In the genomic region with DNA sequence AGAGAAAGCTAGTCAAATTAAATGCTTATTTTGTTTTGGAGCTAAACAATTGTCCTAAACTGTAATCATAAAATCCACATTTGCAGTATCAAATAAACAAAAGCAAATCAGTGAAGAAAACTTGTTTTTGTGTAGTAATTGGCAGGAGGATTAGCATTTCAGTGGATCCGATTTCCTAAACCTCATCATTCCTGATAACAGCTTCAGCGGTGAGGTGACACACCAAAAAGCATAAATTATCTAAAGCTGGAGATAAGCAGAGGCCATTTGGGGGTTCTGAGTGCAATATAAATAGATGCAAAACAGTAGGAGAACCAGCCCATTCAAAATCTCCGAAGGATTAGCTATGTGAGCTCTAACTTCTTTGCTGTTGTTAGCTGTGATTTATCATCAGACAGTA, we compare ENCODE assay signal across 1 cellular context.
TF ChIP-seq lines count a peak whose summit lies in the region.

No MANE protein-coding gene starts in this region.

TF ChIP-seq in WTC11, 78 proteins besides CTCF, POLR2A, EP300 and RAD21 (continued from another document):
- TF ChIP-seq, protein P1, sequence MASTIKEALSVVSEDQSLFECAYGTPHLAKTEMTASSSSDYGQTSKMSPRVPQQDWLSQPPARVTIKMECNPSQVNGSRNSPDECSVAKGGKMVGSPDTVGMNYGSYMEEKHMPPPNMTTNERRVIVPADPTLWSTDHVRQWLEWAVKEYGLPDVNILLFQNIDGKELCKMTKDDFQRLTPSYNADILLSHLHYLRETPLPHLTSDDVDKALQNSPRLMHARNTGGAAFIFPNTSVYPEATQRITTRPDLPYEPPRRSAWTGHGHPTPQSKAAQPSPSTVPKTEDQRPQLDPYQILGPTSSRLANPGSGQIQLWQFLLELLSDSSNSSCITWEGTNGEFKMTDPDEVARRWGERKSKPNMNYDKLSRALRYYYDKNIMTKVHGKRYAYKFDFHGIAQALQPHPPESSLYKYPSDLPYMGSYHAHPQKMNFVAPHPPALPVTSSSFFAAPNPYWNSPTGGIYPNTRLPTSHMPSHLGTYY (CRISPR knock-in tag; IDR thresholded peaks at IDR 0.05): no peak
- TF ChIP-seq, protein P2, sequence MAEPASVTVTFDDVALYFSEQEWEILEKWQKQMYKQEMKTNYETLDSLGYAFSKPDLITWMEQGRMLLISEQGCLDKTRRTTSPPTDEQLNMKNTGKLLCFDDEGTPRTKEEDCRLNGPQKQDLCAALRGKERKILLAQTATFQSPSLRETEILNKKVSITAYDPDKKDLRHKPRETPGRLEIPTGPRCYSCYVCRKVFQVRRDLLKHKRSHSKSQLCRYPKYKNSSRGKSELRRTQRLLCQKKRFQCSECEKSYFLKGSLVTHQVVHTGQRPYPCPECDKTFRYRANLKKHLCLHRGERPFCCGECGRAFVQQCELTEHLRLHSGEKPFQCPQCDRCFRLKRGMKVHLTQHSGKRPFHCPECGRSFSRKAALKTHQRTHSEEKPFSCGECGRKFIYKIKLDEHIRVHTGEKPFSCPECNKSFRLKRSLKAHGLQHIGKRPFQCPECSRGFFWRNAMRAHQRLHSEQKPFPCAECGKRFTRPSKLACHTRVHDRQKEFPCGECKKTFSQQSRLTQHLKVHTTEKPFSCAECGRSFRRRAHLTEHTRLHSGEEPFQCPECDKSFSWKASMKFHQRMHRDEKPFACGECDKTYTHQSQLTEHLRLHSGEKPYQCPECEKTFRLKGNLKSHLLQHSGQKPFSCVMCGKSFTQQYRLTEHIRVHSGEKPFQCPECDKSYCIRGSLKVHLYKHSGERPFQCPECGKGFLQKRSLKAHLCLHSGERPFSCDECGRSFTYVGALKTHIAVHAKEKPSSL (CRISPR knock-in tag; conservative IDR thresholded peaks at IDR 0.05): no peak
- TF ChIP-seq, protein P3, sequence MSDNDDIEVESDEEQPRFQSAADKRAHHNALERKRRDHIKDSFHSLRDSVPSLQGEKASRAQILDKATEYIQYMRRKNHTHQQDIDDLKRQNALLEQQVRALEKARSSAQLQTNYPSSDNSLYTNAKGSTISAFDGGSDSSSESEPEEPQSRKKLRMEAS (CRISPR knock-in tag; IDR thresholded peaks at IDR 0.05): no peak
- TF ChIP-seq TCF7 (CRISPR knock-in tag; IDR thresholded peaks at IDR 0.05; ENCODE audit: low read depth) (no peak), RORB (CRISPR knock-in tag; IDR thresholded peaks at IDR 0.05) (no peak), ETV6 (CRISPR knock-in tag; IDR thresholded peaks at IDR 0.05) (no peak), ZNF423 (CRISPR knock-in tag; IDR thresholded peaks at IDR 0.05) (no peak), ZNF121 (CRISPR knock-in tag; IDR thresholded peaks at IDR 0.05) (no peak), NR2C2 (CRISPR knock-in tag; IDR thresholded peaks at IDR 0.05) (no peak), SMAD4 (CRISPR knock-in tag; IDR thresholded peaks at IDR 0.05) (no peak), HMGA2 (CRISPR knock-in tag; IDR thresholded peaks at IDR 0.05) (no peak)
- TF ChIP-seq, protein P4, sequence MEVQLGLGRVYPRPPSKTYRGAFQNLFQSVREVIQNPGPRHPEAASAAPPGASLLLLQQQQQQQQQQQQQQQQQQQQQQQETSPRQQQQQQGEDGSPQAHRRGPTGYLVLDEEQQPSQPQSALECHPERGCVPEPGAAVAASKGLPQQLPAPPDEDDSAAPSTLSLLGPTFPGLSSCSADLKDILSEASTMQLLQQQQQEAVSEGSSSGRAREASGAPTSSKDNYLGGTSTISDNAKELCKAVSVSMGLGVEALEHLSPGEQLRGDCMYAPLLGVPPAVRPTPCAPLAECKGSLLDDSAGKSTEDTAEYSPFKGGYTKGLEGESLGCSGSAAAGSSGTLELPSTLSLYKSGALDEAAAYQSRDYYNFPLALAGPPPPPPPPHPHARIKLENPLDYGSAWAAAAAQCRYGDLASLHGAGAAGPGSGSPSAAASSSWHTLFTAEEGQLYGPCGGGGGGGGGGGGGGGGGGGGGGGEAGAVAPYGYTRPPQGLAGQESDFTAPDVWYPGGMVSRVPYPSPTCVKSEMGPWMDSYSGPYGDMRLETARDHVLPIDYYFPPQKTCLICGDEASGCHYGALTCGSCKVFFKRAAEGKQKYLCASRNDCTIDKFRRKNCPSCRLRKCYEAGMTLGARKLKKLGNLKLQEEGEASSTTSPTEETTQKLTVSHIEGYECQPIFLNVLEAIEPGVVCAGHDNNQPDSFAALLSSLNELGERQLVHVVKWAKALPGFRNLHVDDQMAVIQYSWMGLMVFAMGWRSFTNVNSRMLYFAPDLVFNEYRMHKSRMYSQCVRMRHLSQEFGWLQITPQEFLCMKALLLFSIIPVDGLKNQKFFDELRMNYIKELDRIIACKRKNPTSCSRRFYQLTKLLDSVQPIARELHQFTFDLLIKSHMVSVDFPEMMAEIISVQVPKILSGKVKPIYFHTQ (CRISPR knock-in tag; IDR thresholded peaks at IDR 0.05): no peak
- TF ChIP-seq, protein P5, sequence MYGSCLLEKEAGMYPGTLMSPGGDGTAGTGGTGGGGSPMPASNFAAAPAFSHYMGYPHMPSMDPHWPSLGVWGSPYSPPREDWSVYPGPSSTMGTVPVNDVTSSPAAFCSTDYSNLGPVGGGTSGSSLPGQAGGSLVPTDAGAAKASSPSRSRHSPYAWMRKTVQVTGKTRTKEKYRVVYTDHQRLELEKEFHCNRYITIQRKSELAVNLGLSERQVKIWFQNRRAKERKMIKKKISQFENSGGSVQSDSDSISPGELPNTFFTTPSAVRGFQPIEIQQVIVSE (CRISPR knock-in tag; IDR thresholded peaks at IDR 0.05; ENCODE audit: borderline replicate concordance): no peak
- TF ChIP-seq, protein P6, sequence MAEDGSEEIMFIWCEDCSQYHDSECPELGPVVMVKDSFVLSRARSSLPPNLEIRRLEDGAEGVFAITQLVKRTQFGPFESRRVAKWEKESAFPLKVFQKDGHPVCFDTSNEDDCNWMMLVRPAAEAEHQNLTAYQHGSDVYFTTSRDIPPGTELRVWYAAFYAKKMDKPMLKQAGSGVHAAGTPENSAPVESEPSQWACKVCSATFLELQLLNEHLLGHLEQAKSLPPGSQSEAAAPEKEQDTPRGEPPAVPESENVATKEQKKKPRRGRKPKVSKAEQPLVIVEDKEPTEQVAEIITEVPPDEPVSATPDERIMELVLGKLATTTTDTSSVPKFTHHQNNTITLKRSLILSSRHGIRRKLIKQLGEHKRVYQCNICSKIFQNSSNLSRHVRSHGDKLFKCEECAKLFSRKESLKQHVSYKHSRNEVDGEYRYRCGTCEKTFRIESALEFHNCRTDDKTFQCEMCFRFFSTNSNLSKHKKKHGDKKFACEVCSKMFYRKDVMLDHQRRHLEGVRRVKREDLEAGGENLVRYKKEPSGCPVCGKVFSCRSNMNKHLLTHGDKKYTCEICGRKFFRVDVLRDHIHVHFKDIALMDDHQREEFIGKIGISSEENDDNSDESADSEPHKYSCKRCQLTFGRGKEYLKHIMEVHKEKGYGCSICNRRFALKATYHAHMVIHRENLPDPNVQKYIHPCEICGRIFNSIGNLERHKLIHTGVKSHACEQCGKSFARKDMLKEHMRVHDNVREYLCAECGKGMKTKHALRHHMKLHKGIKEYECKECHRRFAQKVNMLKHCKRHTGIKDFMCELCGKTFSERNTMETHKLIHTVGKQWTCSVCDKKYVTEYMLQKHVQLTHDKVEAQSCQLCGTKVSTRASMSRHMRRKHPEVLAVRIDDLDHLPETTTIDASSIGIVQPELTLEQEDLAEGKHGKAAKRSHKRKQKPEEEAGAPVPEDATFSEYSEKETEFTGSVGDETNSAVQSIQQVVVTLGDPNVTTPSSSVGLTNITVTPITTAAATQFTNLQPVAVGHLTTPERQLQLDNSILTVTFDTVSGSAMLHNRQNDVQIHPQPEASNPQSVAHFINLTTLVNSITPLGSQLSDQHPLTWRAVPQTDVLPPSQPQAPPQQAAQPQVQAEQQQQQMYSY (CRISPR knock-in tag; IDR thresholded peaks at IDR 0.05): no peak
- TF ChIP-seq, protein P7, sequence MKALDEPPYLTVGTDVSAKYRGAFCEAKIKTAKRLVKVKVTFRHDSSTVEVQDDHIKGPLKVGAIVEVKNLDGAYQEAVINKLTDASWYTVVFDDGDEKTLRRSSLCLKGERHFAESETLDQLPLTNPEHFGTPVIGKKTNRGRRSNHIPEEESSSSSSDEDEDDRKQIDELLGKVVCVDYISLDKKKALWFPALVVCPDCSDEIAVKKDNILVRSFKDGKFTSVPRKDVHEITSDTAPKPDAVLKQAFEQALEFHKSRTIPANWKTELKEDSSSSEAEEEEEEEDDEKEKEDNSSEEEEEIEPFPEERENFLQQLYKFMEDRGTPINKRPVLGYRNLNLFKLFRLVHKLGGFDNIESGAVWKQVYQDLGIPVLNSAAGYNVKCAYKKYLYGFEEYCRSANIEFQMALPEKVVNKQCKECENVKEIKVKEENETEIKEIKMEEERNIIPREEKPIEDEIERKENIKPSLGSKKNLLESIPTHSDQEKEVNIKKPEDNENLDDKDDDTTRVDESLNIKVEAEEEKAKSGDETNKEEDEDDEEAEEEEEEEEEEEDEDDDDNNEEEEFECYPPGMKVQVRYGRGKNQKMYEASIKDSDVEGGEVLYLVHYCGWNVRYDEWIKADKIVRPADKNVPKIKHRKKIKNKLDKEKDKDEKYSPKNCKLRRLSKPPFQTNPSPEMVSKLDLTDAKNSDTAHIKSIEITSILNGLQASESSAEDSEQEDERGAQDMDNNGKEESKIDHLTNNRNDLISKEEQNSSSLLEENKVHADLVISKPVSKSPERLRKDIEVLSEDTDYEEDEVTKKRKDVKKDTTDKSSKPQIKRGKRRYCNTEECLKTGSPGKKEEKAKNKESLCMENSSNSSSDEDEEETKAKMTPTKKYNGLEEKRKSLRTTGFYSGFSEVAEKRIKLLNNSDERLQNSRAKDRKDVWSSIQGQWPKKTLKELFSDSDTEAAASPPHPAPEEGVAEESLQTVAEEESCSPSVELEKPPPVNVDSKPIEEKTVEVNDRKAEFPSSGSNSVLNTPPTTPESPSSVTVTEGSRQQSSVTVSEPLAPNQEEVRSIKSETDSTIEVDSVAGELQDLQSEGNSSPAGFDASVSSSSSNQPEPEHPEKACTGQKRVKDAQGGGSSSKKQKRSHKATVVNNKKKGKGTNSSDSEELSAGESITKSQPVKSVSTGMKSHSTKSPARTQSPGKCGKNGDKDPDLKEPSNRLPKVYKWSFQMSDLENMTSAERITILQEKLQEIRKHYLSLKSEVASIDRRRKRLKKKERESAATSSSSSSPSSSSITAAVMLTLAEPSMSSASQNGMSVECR (CRISPR knock-in tag; IDR thresholded peaks at IDR 0.05; ENCODE audit: borderline replicate concordance): no peak
